ENCODE assay signal across 24 cellular contexts in genomic region chr17:51651513-51652298, GRCh38.
"Had no signal": no experiment of that assay in that cellular context is flagged by ENCODE, and none has a peak within 500 bp of the region (broad histone marks: within the 10 kb centered on the region; RNA-seq: fewer than 3 reads in every experiment).

No MANE protein-coding gene starts in this region.

- H3K79me2 ChIP-seq: parathyroid adenoma had no signal

- H2AFZ ChIP-seq: parathyroid adenoma had no signal

- DNase-seq: colonic mucosa; effector CD8-positive, alpha-beta T cell; endodermal cell; foreskin fibroblast; heart right ventricle; hippocampal formation; kidney glomerular epithelial cell; left ventricle myocardium superior; lower lobe of right lung; natural killer cell; spleen; stimulated activated naive B cell treated with anti-CD40 and anti-IgM and Interleukin-4, amounts not matched to agents 10 μg/mL and 1 μg/mL and 100 μg/mL, for 72 hours; upper lobe of left lung had no signal

- H3K4me1 ChIP-seq: colonic mucosa, heart right ventricle, lower lobe of right lung, parathyroid adenoma, right atrium auricular region, spleen, tibial nerve, upper lobe of left lung had no signal

- H3K9me3 ChIP-seq: colonic mucosa, heart right ventricle, lower lobe of right lung, neutrophil, right atrium auricular region, spleen, thoracic aorta, tibial nerve, upper lobe of left lung had no signal

- H3K27me3 ChIP-seq: colonic mucosa, neutrophil, right atrium auricular region, tibial nerve, upper lobe of left lung had no signal

- H3K27ac ChIP-seq: colonic mucosa, epithelial cell of prostate, heart right ventricle, lower lobe of right lung, neutrophil, parathyroid adenoma, right atrium auricular region, skin epidermis, spleen, thoracic aorta, tibial nerve, upper lobe of left lung had no signal

- ATAC-seq: esophagus mucosa; heart right ventricle; left ventricle myocardium superior; lower lobe of right lung; natural killer cell; sciatic nerve; stimulated activated naive B cell treated with anti-CD40 and anti-IgM and Interleukin-4, amounts not matched to agents 10 μg/mL and 1 μg/mL and 100 μg/mL, for 72 hours had no signal

- H3K36me3 ChIP-seq: colonic mucosa, heart right ventricle, lower lobe of right lung, neutrophil, right atrium auricular region, spleen, thoracic aorta, tibial nerve, upper lobe of left lung had no signal

- H3K4me3 ChIP-seq: colonic mucosa, heart right ventricle, lower lobe of right lung, right atrium auricular region, skin epidermis, spleen, thoracic aorta, tibial nerve, upper lobe of left lung had no signal

- FAIRE-seq: islet of Langerhans, urothelium cell line had no signal

- H3K9ac ChIP-seq: parathyroid adenoma had no signal
